14 cellular contexts compared by ENCODE assay signal in genomic region chr11:13183826-13184196, GRCh38.
DNase-seq lines count a peak whose midpoint lies in the region; ATAC-seq and TF ChIP-seq lines count a peak whose summit lies in the region.
"Had no signal": no experiment of that assay in that cellular context is flagged by ENCODE, and none has a peak within 500 bp of the region (broad histone marks: within the 10 kb centered on the region; RNA-seq: fewer than 3 reads in every experiment).

No MANE protein-coding gene starts in this region.

- no peak overlapping the region for H3K27ac Mint-ChIP-seq in CD4-positive, CD25-positive, alpha-beta regulatory T cell
- H3K27ac Mint-ChIP-seq in HFFc6 = no peak overlapping the region
- H3K27ac Mint-ChIP-seq in effector memory CD8-positive, alpha-beta T cell = no peak overlapping the region
- H3K27ac Mint-ChIP-seq: GM23338 had no signal

- H2AFZ ChIP-seq in SK-N-SH (ENCODE audit: low read depth) = no peak overlapping the region; the same call in 1 of the 2 replicates
- H2AFZ ChIP-seq: GM23338 had no signal

- no peak for DNase-seq in CD4-positive, CD25-positive, alpha-beta regulatory T cell
- no peak for DNase-seq in HFFc6
- DNase-seq in SK-N-SH = no peak
- DNase-seq in lower lobe of right lung = no peak
- no peak for DNase-seq in effector memory CD8-positive, alpha-beta T cell
- DNase-seq in T-helper 1 cell = no peak
- DNase-seq in coronary artery (ENCODE audit: low spot score) = no peak
- DNase-seq: CD8-positive, alpha-beta memory T cell; DND-41; GDM1; KG1; MG63; SIG-M5 had no signal

- peaks cover 3% of the 10 kb centered on the region for H3F3A ChIP-seq in SK-N-SH (replicated peaks; ENCODE audit: insufficient read depth)

- WGBS in SK-N-SH (ENCODE audit: low lambda C conversion rate) = 100% methylated on average over 1 of the region's 1 CpG

- H3K27me3 Mint-ChIP-seq in CD4-positive, CD25-positive, alpha-beta regulatory T cell = peaks cover 21% of the 10 kb centered on the region
- peaks cover 11% of the 10 kb centered on the region for H3K27me3 Mint-ChIP-seq in HFFc6 (ENCODE audit: insufficient read depth)
- peaks cover 11 to 23% of the 10 kb centered on the region in 2 donors for H3K27me3 Mint-ChIP-seq in effector memory CD8-positive, alpha-beta T cell

- peaks cover 0 to 11% of the 10 kb centered on the region in 2 experiments for H3K9me3 ChIP-seq in CD4-positive, CD25-positive, alpha-beta regulatory T cell (ENCODE audit: control insufficient read depth in 2 of 2, low read length in 2 of 2)
- peaks cover 4% of the 10 kb centered on the region; the same call in 1 of the 2 replicates for H3K9me3 ChIP-seq in SK-N-SH
- H3K9me3 ChIP-seq in lower lobe of right lung = peaks cover 15% of the 10 kb centered on the region

- H3K27me3 ChIP-seq in CD4-positive, CD25-positive, alpha-beta regulatory T cell (ENCODE audit: control insufficient read depth, insufficient read depth, low read length) = no peaks in the 10 kb centered on the region
- no peaks in the 10 kb centered on the region for H3K27me3 ChIP-seq in SK-N-SH (ENCODE audit: insufficient read depth)
- H3K27me3 ChIP-seq in lower lobe of right lung (ENCODE audit: low read depth) = no peaks in the 10 kb centered on the region
- H3K27me3 ChIP-seq: MG63 had no signal

- intact Hi-C loops in lower lobe of right lung (cut with DNase I) = no loop called here

- TF ChIP-seq RAD21 in SK-N-SH (IDR thresholded peaks at IDR 0.05; ENCODE audit: low read length) = no peak

- H3K4me1 ChIP-seq in CD4-positive, CD25-positive, alpha-beta regulatory T cell (ENCODE audit: control insufficient read depth, insufficient read depth, low read length, poor library complexity, severe bottlenecking) = no peaks in the 10 kb centered on the region
- no peaks in the 10 kb centered on the region; a peak in 1 of 4 replicates for H3K4me1 ChIP-seq in SK-N-SH (ENCODE audit: control insufficient read depth in 1 of 2, insufficient read depth in 2 of 2, low read depth in 1 of 2, low read length in 1 of 2)
- peaks cover 12% of the 10 kb centered on the region for H3K4me1 ChIP-seq in lower lobe of right lung

- peaks cover 0 to 20% (median 7%) of the 10 kb centered on the region in 7 donors for H3K9me3 Mint-ChIP-seq in CD4-positive, CD25-positive, alpha-beta regulatory T cell
- peaks cover 15% of the 10 kb centered on the region for H3K9me3 Mint-ChIP-seq in HFFc6
- H3K9me3 Mint-ChIP-seq in effector memory CD8-positive, alpha-beta T cell = peaks cover 7 to 10% of the 10 kb centered on the region in 2 donors

- H3K4me1 Mint-ChIP-seq in CD4-positive, CD25-positive, alpha-beta regulatory T cell = peaks cover 0 to 6% (median 3%) of the 10 kb centered on the region in 4 donors
- H3K4me1 Mint-ChIP-seq in HFFc6 (ENCODE audit: low read depth) = peaks cover 20% of the 10 kb centered on the region
- peaks cover 0 to 6% of the 10 kb centered on the region in 2 donors for H3K4me1 Mint-ChIP-seq in effector memory CD8-positive, alpha-beta T cell (ENCODE audit: low read depth in 2 of 2)
- H3K4me1 Mint-ChIP-seq: GM23338 had no signal

- H3K4me3 ChIP-seq in CD4-positive, CD25-positive, alpha-beta regulatory T cell (ENCODE audit: low read depth, low read length) = peak overlapping the region; percentile 17
- H3K4me3 ChIP-seq in SK-N-SH (ENCODE audit: low read depth in 2 of 2, low read length in 1 of 2) (no peak overlapping the region; a peak in 1 of 4 replicates), lower lobe of right lung (no peak overlapping the region), coronary artery (no peak overlapping the region)
- H3K4me3 ChIP-seq: GM23338, MG63 had no signal

- no peak for ATAC-seq in CD4-positive, CD25-positive, alpha-beta regulatory T cell (ENCODE audit: low read depth in 2 of 2)
- peak; percentile 29 to 33 for ATAC-seq in lower lobe of right lung
- ATAC-seq in effector memory CD8-positive, alpha-beta T cell (replicated peaks) = no peak
- ATAC-seq: GM23338 had no signal

- H3K4me3 Mint-ChIP-seq in CD4-positive, CD25-positive, alpha-beta regulatory T cell = no peak overlapping the region
- peak overlapping the region; percentile 79; the same call in 1 of the 2 replicates for H3K4me3 Mint-ChIP-seq in HFFc6
- H3K4me3 Mint-ChIP-seq in effector memory CD8-positive, alpha-beta T cell = peak overlapping the region in 1 of 2 donors; percentile 29
- H3K4me3 Mint-ChIP-seq: GM23338 had no signal

- no peak overlapping the region for H3K27ac ChIP-seq in CD4-positive, CD25-positive, alpha-beta regulatory T cell (ENCODE audit: insufficient read depth, low read length, poor library complexity, severe bottlenecking)
- H3K27ac ChIP-seq in SK-N-SH (ENCODE audit: low read depth in 2 of 2, low read length in 1 of 2) (no peak overlapping the region), lower lobe of right lung (no peak overlapping the region), coronary artery (no peak overlapping the region)

- no peaks in the 10 kb centered on the region for H3K79me2 ChIP-seq in SK-N-SH (ENCODE audit: insufficient read depth)

- peaks cover 3% of the 10 kb centered on the region for H3K36me3 Mint-ChIP-seq in CD4-positive, CD25-positive, alpha-beta regulatory T cell
- H3K36me3 Mint-ChIP-seq in HFFc6 (ENCODE audit: low read depth) = peaks cover 15% of the 10 kb centered on the region
- H3K36me3 Mint-ChIP-seq in effector memory CD8-positive, alpha-beta T cell (ENCODE audit: insufficient read depth) = no peaks in the 10 kb centered on the region

- TF ChIP-seq EP300 in SK-N-SH (IDR thresholded peaks at IDR 0.05; ENCODE audit: borderline replicate concordance in 1 of 2, low read depth in 1 of 2, low read length in 1 of 2) = no peak

- TF ChIP-seq CTCF in HFFc6 (IDR thresholded peaks at IDR 0.05) (0 out of 2 replicates have a peak, but pooled peaks have one; percentile 5), SK-N-SH (IDR thresholded peaks at IDR 0.05) (no peak), lower lobe of right lung (IDR thresholded peaks at IDR 0.05) (no peak), coronary artery (IDR thresholded peaks at IDR 0.05) (no peak)

- H3K36me3 ChIP-seq in CD4-positive, CD25-positive, alpha-beta regulatory T cell (ENCODE audit: control insufficient read depth, insufficient read depth, low read length) = no peaks in the 10 kb centered on the region
- no peaks in the 10 kb centered on the region for H3K36me3 ChIP-seq in SK-N-SH (replicated peaks in 1 of 2; ENCODE audit: control insufficient read depth in 1 of 2, insufficient read depth in 2 of 2, low read length in 1 of 2)
- no peaks in the 10 kb centered on the region for H3K36me3 ChIP-seq in lower lobe of right lung
- H3K36me3 ChIP-seq: MG63 had no signal

- no peaks in the 10 kb centered on the region for H3K9me2 ChIP-seq in SK-N-SH

- CTCF ChIA-PET in SK-N-SH (lab: Yijun Ruan, JAX) = interaction anchor here (0.6 to 5.0 kb wide), 40 partner anchors 9 to 986 kb away, joined by 3 to 75 read pairs (median 4); partner anchors contain the start of gene RASSF10

- POLR2A ChIA-PET in SK-N-SH (lab: Yijun Ruan, JAX) = no interaction called here

- no peaks in the 10 kb centered on the region for H4K20me1 ChIP-seq in SK-N-SH (ENCODE audit: insufficient read depth)

- no peak overlapping the region for H3K9ac ChIP-seq in SK-N-SH

- 0 out of 2 replicates have a peak overlapping the region, but pooled peaks have one; percentile 68 for H3K4me2 ChIP-seq in SK-N-SH
- H3K4me2 ChIP-seq: GM23338 had no signal

TF ChIP-seq in SK-N-SH, 30 proteins besides CTCF, POLR2A, EP300 and RAD21:
- no peak for TF ChIP-seq TAF1 (IDR thresholded peaks at IDR 0.05; ENCODE audit: borderline replicate concordance, low read depth, low read length)
- TF ChIP-seq USF1 (IDR thresholded peaks at IDR 0.05; ENCODE audit: borderline replicate concordance, low read depth) = no peak
- TF ChIP-seq CHD2 (IDR thresholded peaks at IDR 0.05; ENCODE audit: low read length, partially characterized antibody) = no peak
- TF ChIP-seq, protein P1, sequence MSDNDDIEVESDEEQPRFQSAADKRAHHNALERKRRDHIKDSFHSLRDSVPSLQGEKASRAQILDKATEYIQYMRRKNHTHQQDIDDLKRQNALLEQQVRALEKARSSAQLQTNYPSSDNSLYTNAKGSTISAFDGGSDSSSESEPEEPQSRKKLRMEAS (IDR thresholded peaks at IDR 0.05; ENCODE audit: low read depth) = no peak
- TF ChIP-seq MEF2A (IDR thresholded peaks at IDR 0.05; ENCODE audit: borderline replicate concordance, low read depth) = no peak
- no peak for TF ChIP-seq FOXM1 (IDR thresholded peaks at IDR 0.05; ENCODE audit: low read depth)
- no peak for TF ChIP-seq EZH2phosphoT487 (IDR thresholded peaks at IDR 0.05; ENCODE audit: borderline replicate concordance, low read depth)

Comparison
In these comparisons a context has a peak if more than half of its experiments do, and no peak if none do; other contexts are left out.
1. ATAC-seq: peak in lower lobe of right lung (2 of 2); none in CD4-positive, CD25-positive, alpha-beta regulatory T cell (0 of 2) and effector memory CD8-positive, alpha-beta T cell (single experiment).